In genomic region chr21:42460391-42461184, GRCh38 we compare ENCODE assay signal across 8 cellular contexts. TPM values are rescaled to one million over a fixed set of nuclear protein-coding genes. Genes with fewer than 3 reads are reported as not detected.
A peak's percentile ranks its signal among the peaks of the same experiment; 100 is the strongest.
DNase-seq lines count a peak whose midpoint lies in the region; ATAC-seq and TF ChIP-seq lines count a peak whose summit lies in the region.

No MANE protein-coding gene starts in this region.

- TF ChIP-seq CTCF in MCF 10A (IDR thresholded peaks at IDR 0.05; ENCODE audit: unreplicated experiment): no peak

- peak overlapping the region; percentile 45 for H3K4me3 Mint-ChIP-seq in activated naive CD8-positive, alpha-beta T cell treated with anti-CD3 and anti-CD28 coated beads, Interleukin-2, amount 50 U/mL, for 24 hours
- H3K4me3 Mint-ChIP-seq in stimulated activated naive CD8-positive, alpha-beta T cell treated with anti-CD3 and anti-CD28 coated beads, Interleukin-15, amount 100 ng/mL, for 72 hours: peak overlapping the region; percentile 54 to 77
- no peak overlapping the region for H3K4me3 Mint-ChIP-seq in MCF 10A (ENCODE audit: unreplicated experiment)

- POLR2A ChIA-PET in MCF 10A (lab: Yijun Ruan, JAX): interaction anchor here (0.6 kb wide), 1 partner anchor 10 kb away, joined by 5 read pairs; no protein-coding TSS in a partner anchor

- DNase-seq in NCI-H345 (lab: John Stamatoyannopoulos, UW): peak; percentile 85
- DNase-seq in activated naive CD8-positive, alpha-beta T cell treated with anti-CD3 and anti-CD28 coated beads, Interleukin-2, amount 50 U/mL, for 24 hours: peak; percentile 51
- peak in 1 of 2 donors; percentile 54 for DNase-seq in stimulated activated naive CD8-positive, alpha-beta T cell treated with anti-CD3 and anti-CD28 coated beads, Interleukin-15, amount 100 ng/mL, for 72 hours
- no peak for DNase-seq in MCF 10A (ENCODE audit: unreplicated experiment)
- DNase-seq in mesenteric fat pad (ENCODE audit: low spot score): no peak
- no peak for DNase-seq in activated gamma-delta T cell treated with Interleukin-2 at 50 U/mL for 16 hours

- H3K27ac Mint-ChIP-seq in activated naive CD8-positive, alpha-beta T cell treated with anti-CD3 and anti-CD28 coated beads, Interleukin-2, amount 50 U/mL, for 24 hours: peak overlapping the region; percentile 80
- H3K27ac Mint-ChIP-seq in stimulated activated naive CD8-positive, alpha-beta T cell treated with anti-CD3 and anti-CD28 coated beads, Interleukin-15, amount 100 ng/mL, for 72 hours: peak overlapping the region; percentile 86 to 92
- H3K27ac Mint-ChIP-seq in MCF 10A (ENCODE audit: low read depth, unreplicated experiment): no peak overlapping the region

- BruUV-seq in MCF 10A (replicated peaks; lab: Mats Ljungman, UMichigan): no TSS peak

- peaks cover 3% of the 10 kb centered on the region for H3K36me3 Mint-ChIP-seq in activated naive CD8-positive, alpha-beta T cell treated with anti-CD3 and anti-CD28 coated beads, Interleukin-2, amount 50 U/mL, for 24 hours (ENCODE audit: low read depth)
- H3K36me3 Mint-ChIP-seq in MCF 10A (ENCODE audit: insufficient read depth, unreplicated experiment): no peaks in the 10 kb centered on the region

- peak; percentile 42 for ATAC-seq in GM18907 (IDR thresholded peaks at IDR 0.05; ENCODE audit: unreplicated experiment)
- ATAC-seq in HG02938 (IDR thresholded peaks at IDR 0.05; ENCODE audit: unreplicated experiment): peak; percentile 74
- ATAC-seq in activated naive CD8-positive, alpha-beta T cell treated with anti-CD3 and anti-CD28 coated beads, Interleukin-2, amount 50 U/mL, for 24 hours: peak; percentile 41
- ATAC-seq in stimulated activated naive CD8-positive, alpha-beta T cell treated with anti-CD3 and anti-CD28 coated beads, Interleukin-15, amount 100 ng/mL, for 72 hours: peak; percentile 78

- CTCF ChIA-PET in MCF 10A (lab: Yijun Ruan, JAX): interaction anchor here (0.7 kb wide), 1 partner anchor 9 kb away, joined by 3 read pairs; no protein-coding TSS in a partner anchor

- H3K4me1 Mint-ChIP-seq in activated naive CD8-positive, alpha-beta T cell treated with anti-CD3 and anti-CD28 coated beads, Interleukin-2, amount 50 U/mL, for 24 hours: peaks cover 73% of the 10 kb centered on the region
- peaks cover 75% of the 10 kb centered on the region for H3K4me1 Mint-ChIP-seq in stimulated activated naive CD8-positive, alpha-beta T cell treated with anti-CD3 and anti-CD28 coated beads, Interleukin-15, amount 100 ng/mL, for 72 hours
- no peaks in the 10 kb centered on the region for H3K4me1 Mint-ChIP-seq in MCF 10A (ENCODE audit: insufficient read depth, unreplicated experiment)

- H3K9me3 Mint-ChIP-seq in activated naive CD8-positive, alpha-beta T cell treated with anti-CD3 and anti-CD28 coated beads, Interleukin-2, amount 50 U/mL, for 24 hours: no peaks in the 10 kb centered on the region
- no peaks in the 10 kb centered on the region for H3K9me3 Mint-ChIP-seq in stimulated activated naive CD8-positive, alpha-beta T cell treated with anti-CD3 and anti-CD28 coated beads, Interleukin-15, amount 100 ng/mL, for 72 hours
- no peaks in the 10 kb centered on the region for H3K9me3 Mint-ChIP-seq in MCF 10A (ENCODE audit: unreplicated experiment)

- intact Hi-C loops in MCF 10A (cut with micrococcal nuclease): no loop called here

- no peaks in the 10 kb centered on the region for H3K27me3 Mint-ChIP-seq in activated naive CD8-positive, alpha-beta T cell treated with anti-CD3 and anti-CD28 coated beads, Interleukin-2, amount 50 U/mL, for 24 hours
- H3K27me3 Mint-ChIP-seq in stimulated activated naive CD8-positive, alpha-beta T cell treated with anti-CD3 and anti-CD28 coated beads, Interleukin-15, amount 100 ng/mL, for 72 hours: no peaks in the 10 kb centered on the region
- no peaks in the 10 kb centered on the region for H3K27me3 Mint-ChIP-seq in MCF 10A (ENCODE audit: insufficient read depth, unreplicated experiment)

RNA-seq across cellular contexts. Expression of gene RSPH1, which starts 35.4 kb away (rescaled TPM):
- total RNA-seq in MCF 10A (2022) (0.51 and 0.52 TPM in 2 replicates), mesenteric fat pad (0.22 TPM)

RNA-seq across cellular contexts. Expression of gene SLC37A1, which starts 53.1 kb away (rescaled TPM):
- 4.9 and 7.6 TPM in 2 replicates for total RNA-seq in MCF 10A (2022)
- 7.0 TPM for total RNA-seq in mesenteric fat pad

RNA-seq across cellular contexts. Expression of gene UBASH3A, which starts 56.9 kb away (rescaled TPM):
- total RNA-seq in MCF 10A (2022) (not detected in 2 replicates), mesenteric fat pad (0.32 TPM)

Comparison
In these comparisons a context has a peak if more than half of its experiments do, and no peak if none do; other contexts are left out.
1. DNase-seq: peak in NCI-H345 (single experiment) and activated naive CD8-positive, alpha-beta T cell treated with anti-CD3 and anti-CD28 coated beads, Interleukin-2, amount 50 U/mL, for 24 hours (single experiment); none in MCF 10A (single experiment), mesenteric fat pad (single experiment) and activated gamma-delta T cell treated with Interleukin-2 at 50 U/mL for 16 hours (single experiment).
2. Peak in every context shown above with its lines, with median percentiles within 50 percentile points of each other: ATAC-seq.